Comparison of ENCODE assay signal across 15 cellular contexts in the genomic region with DNA sequence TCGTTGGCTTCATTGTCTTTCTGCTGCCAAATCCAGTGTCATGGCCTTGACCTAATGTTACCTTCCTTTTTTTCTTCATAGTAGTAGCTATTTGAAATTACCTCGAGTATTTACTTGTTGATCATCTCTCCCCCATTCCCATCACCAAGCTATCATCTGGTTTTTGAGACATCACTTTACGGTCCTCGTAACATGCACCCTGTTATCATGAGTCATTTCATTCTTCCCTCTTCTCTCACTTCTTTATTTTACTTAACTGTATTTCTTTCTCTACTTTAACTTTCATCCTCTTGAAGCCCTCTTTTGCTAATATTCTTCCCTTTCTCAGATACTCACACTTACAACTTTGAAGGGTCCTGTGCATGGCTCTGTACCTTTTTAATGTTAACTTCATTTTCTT. TPM values are rescaled to one million over a fixed set of nuclear protein-coding genes. Genes with fewer than 3 reads are reported as not detected.
DNase-seq lines count a peak whose midpoint lies in the region; ATAC-seq and TF ChIP-seq lines count a peak whose summit lies in the region.
"Had no signal": no experiment of that assay in that cellular context is flagged by ENCODE, and none has a peak within 500 bp of the region (broad histone marks: within the 10 kb centered on the region; RNA-seq: fewer than 3 reads in every experiment).

No MANE protein-coding gene starts in this region.

- H4K20me1 ChIP-seq in OCI-LY3 (ENCODE audit: insufficient read depth, low read length) = peaks cover 19% of the 10 kb centered on the region

- TF ChIP-seq CTCF in OCI-LY3 (IDR thresholded peaks at IDR 0.05; ENCODE audit: low read depth, low read length) (no peak), heart right ventricle (IDR thresholded peaks at IDR 0.05) (no peak)

- intact Hi-C loops in heart right ventricle (cut with DNase I) = no loop called here

- H3K4me2 ChIP-seq in OCI-LY3 (ENCODE audit: low read length) = peak overlapping the region; percentile 50

- no peak for DNase-seq in activated naive CD8-positive, alpha-beta T cell treated with anti-CD3 and anti-CD28 coated beads for 36 hours
- no peak for DNase-seq in stimulated activated naive B cell treated with anti-CD40 and anti-IgM and Interleukin-4, amounts not matched to agents 10 μg/mL and 1 μg/mL and 100 μg/mL, for 72 hours
- DNase-seq in heart right ventricle = no peak
- DNase-seq: CD8-positive, alpha-beta memory T cell; GF-D8; HCEC 1CT; NCI-H1436 treated with DMSO at 0.1 percent for 48 hours; NCI-H2081; NCI-H510A treated with DMSO at 0.1 percent for 48 hours; SIG-M5 had no signal

- H3K4me1 ChIP-seq in OCI-LY3 (ENCODE audit: low read length) = peaks cover 19% of the 10 kb centered on the region
- H3K4me1 ChIP-seq in heart right ventricle = no peaks in the 10 kb centered on the region

- 73% methylated on average over 4 of the region's 4 CpGs for WGBS in heart right ventricle, 2 donors

- H3K27ac Mint-ChIP-seq in activated naive CD8-positive, alpha-beta T cell = peak overlapping the region; percentile 13
- H3K27ac Mint-ChIP-seq in activated naive CD8-positive, alpha-beta T cell treated with anti-CD3 and anti-CD28 coated beads for 36 hours = no peak overlapping the region
- no peak overlapping the region for H3K27ac Mint-ChIP-seq in stimulated activated naive B cell treated with anti-CD40 and anti-IgM and Interleukin-4, amounts not matched to agents 10 μg/mL and 1 μg/mL and 100 μg/mL, for 72 hours

- peak overlapping the region; percentile 9 for H3K27ac ChIP-seq in OCI-LY3 (ENCODE audit: low read length)
- no peak overlapping the region for H3K27ac ChIP-seq in heart right ventricle

- no peaks in the 10 kb centered on the region for H3K79me2 ChIP-seq in OCI-LY3 (ENCODE audit: low read length)

- no peak overlapping the region for H3K4me3 Mint-ChIP-seq in activated naive CD8-positive, alpha-beta T cell
- no peak overlapping the region for H3K4me3 Mint-ChIP-seq in activated naive CD8-positive, alpha-beta T cell treated with anti-CD3 and anti-CD28 coated beads for 36 hours
- H3K4me3 Mint-ChIP-seq in stimulated activated naive B cell treated with anti-CD40 and anti-IgM and Interleukin-4, amounts not matched to agents 10 μg/mL and 1 μg/mL and 100 μg/mL, for 72 hours = no peak overlapping the region
- H3K4me3 Mint-ChIP-seq: CD8-positive, alpha-beta memory T cell had no signal

- H3K36me3 Mint-ChIP-seq in activated naive CD8-positive, alpha-beta T cell = peaks cover 10% of the 10 kb centered on the region
- H3K36me3 Mint-ChIP-seq in activated naive CD8-positive, alpha-beta T cell treated with anti-CD3 and anti-CD28 coated beads for 36 hours = peaks cover 19% of the 10 kb centered on the region
- peaks cover 21 to 37% of the 10 kb centered on the region in 2 donors for H3K36me3 Mint-ChIP-seq in stimulated activated naive B cell treated with anti-CD40 and anti-IgM and Interleukin-4, amounts not matched to agents 10 μg/mL and 1 μg/mL and 100 μg/mL, for 72 hours

- peaks cover 3% of the 10 kb centered on the region for H3K4me1 Mint-ChIP-seq in activated naive CD8-positive, alpha-beta T cell (ENCODE audit: low read depth)
- no peaks in the 10 kb centered on the region for H3K4me1 Mint-ChIP-seq in activated naive CD8-positive, alpha-beta T cell treated with anti-CD3 and anti-CD28 coated beads for 36 hours
- H3K4me1 Mint-ChIP-seq in stimulated activated naive B cell treated with anti-CD40 and anti-IgM and Interleukin-4, amounts not matched to agents 10 μg/mL and 1 μg/mL and 100 μg/mL, for 72 hours = peaks cover 8 to 9% of the 10 kb centered on the region in 2 donors

- H2AFZ ChIP-seq in OCI-LY3 (ENCODE audit: low read depth, low read length) = no peak overlapping the region

- no peaks in the 10 kb centered on the region for H3K9me3 Mint-ChIP-seq in activated naive CD8-positive, alpha-beta T cell (ENCODE audit: low read depth)
- H3K9me3 Mint-ChIP-seq in activated naive CD8-positive, alpha-beta T cell treated with anti-CD3 and anti-CD28 coated beads for 36 hours = no peaks in the 10 kb centered on the region
- H3K9me3 Mint-ChIP-seq in stimulated activated naive B cell treated with anti-CD40 and anti-IgM and Interleukin-4, amounts not matched to agents 10 μg/mL and 1 μg/mL and 100 μg/mL, for 72 hours = no peaks in the 10 kb centered on the region
- H3K9me3 Mint-ChIP-seq: CD8-positive, alpha-beta memory T cell had no signal

- no peaks in the 10 kb centered on the region for H3K27me3 ChIP-seq in OCI-LY3 (ENCODE audit: low read depth, low read length)
- H3K27me3 ChIP-seq in heart right ventricle = no peaks in the 10 kb centered on the region

- no peak overlapping the region for H3K9ac ChIP-seq in OCI-LY3 (ENCODE audit: low read length)

- no peaks in the 10 kb centered on the region for H3K27me3 Mint-ChIP-seq in activated naive CD8-positive, alpha-beta T cell
- H3K27me3 Mint-ChIP-seq in activated naive CD8-positive, alpha-beta T cell treated with anti-CD3 and anti-CD28 coated beads for 36 hours = no peaks in the 10 kb centered on the region
- no peaks in the 10 kb centered on the region for H3K27me3 Mint-ChIP-seq in stimulated activated naive B cell treated with anti-CD40 and anti-IgM and Interleukin-4, amounts not matched to agents 10 μg/mL and 1 μg/mL and 100 μg/mL, for 72 hours
- H3K27me3 Mint-ChIP-seq: CD8-positive, alpha-beta memory T cell had no signal

- H3K9me3 ChIP-seq in OCI-LY3 (ENCODE audit: insufficient read depth, low read length) (no peaks in the 10 kb centered on the region), heart right ventricle (no peaks in the 10 kb centered on the region)

- H3K36me3 ChIP-seq in OCI-LY3 (replicated peaks; ENCODE audit: low read depth, low read length) (peaks cover 66% of the 10 kb centered on the region), heart right ventricle (peaks cover 0 to 96% (median 49%) of the 10 kb centered on the region in 9 donors)

- H3K4me3 ChIP-seq in OCI-LY3 (ENCODE audit: low read length) (no peak overlapping the region; the same call in 1 of the 2 replicates), heart right ventricle (no peak overlapping the region)
- H3K4me3 ChIP-seq: K562 had no signal

- ATAC-seq in GM19395 (IDR thresholded peaks at IDR 0.05; ENCODE audit: unreplicated experiment) (peak; percentile 55), heart right ventricle (no peak), GM18498 (IDR thresholded peaks at IDR 0.05; ENCODE audit: unreplicated experiment) (no peak)
- peak; percentile 49 to 56 for ATAC-seq in stimulated activated naive B cell treated with anti-CD40 and anti-IgM and Interleukin-4, amounts not matched to agents 10 μg/mL and 1 μg/mL and 100 μg/mL, for 72 hours (replicated peaks)
- ATAC-seq: K562 had no signal

RNA-seq across cellular contexts. Expression of a gene that starts 31.8 kb away (rescaled TPM):
- 10 to 100 TPM; 78.4 to 84.0 TPM for total RNA-seq in activated naive CD8-positive, alpha-beta T cell treated with anti-CD3 and anti-CD28 coated beads for 36 hours
- total RNA-seq in heart right ventricle = 10 to 100 TPM; 28.5 to 36.8 (median 32.6) TPM
- polyA plus RNA-seq in heart right ventricle = 10 to 100 TPM; 13.2 to 19.5 TPM

Comparison
In these comparisons a context has a peak if more than half of its experiments do, and no peak if none do; other contexts are left out.
1. ATAC-seq: peak in GM19395 (single experiment) and stimulated activated naive B cell treated with anti-CD40 and anti-IgM and Interleukin-4, amounts not matched to agents 10 μg/mL and 1 μg/mL and 100 μg/mL, for 72 hours (2 of 2); none in heart right ventricle (0 of 8) and GM18498 (single experiment).